ENCODE assay signal across 18 cellular contexts in the genomic region with DNA sequence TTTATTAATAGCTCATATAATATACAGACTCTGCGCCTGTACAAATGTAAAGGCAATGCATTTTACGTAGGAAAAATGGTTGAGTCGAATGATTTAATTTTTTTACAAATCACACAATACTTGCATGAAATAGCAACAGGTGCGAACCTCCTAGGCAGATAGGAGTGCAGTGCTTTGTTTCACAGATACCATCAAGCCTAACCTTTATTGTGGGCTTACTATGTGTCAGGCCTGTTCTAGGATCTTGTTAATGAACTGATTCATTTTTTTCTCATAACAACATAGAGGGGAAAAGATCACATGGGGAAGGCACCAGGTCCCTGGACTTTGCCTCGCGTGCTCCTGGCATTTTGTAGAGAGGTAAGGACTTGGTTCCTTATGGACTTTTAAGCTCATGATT.
"Had no signal": no experiment of that assay in that cellular context is flagged by ENCODE, and none has a peak within 500 bp of the region (broad histone marks: within the 10 kb centered on the region; RNA-seq: fewer than 3 reads in every experiment).

No MANE protein-coding gene starts in this region.

- H3K36me3 ChIP-seq: brain microvascular endothelial cell, left ventricle myocardium inferior, prostate gland, right atrium auricular region, stomach had no signal

- H3K27me3 Mint-ChIP-seq: activated CD8-positive, alpha-beta memory T cell treated with anti-CD3 and anti-CD28 coated beads, Interleukin-2, amount 10 ng/mL, durations not matched to agents 7 days and 5 days had no signal

- H3K4me1 ChIP-seq: left ventricle myocardium inferior, prostate gland, right atrium auricular region had no signal

- H3K9me3 Mint-ChIP-seq: immature natural killer cell had no signal

- H3K4me3 Mint-ChIP-seq: activated CD8-positive, alpha-beta memory T cell treated with anti-CD3 and anti-CD28 coated beads, Interleukin-2, amount 10 ng/mL, durations not matched to agents 7 days and 5 days; immature natural killer cell had no signal

- DNase-seq: activated CD8-positive, alpha-beta memory T cell treated with anti-CD3 and anti-CD28 coated beads, Interleukin-2, amount 10 ng/mL, durations not matched to agents 7 days and 5 days; activated gamma-delta T cell treated with Interleukin-2 at 50 U/mL for 16 hours; aorta; brain microvascular endothelial cell; central memory CD4-positive, alpha-beta T cell; dorsolateral prefrontal cortex; immature natural killer cell; kidney glomerular epithelial cell; left ventricle myocardium inferior; stimulated activated CD4-positive, alpha-beta T cell treated with anti-CD3 and anti-CD28 coated beads, Interleukin-12 subunit alpha, Interleukin-12 subunit beta, amount 100 ng/mL, for 4 hours; stimulated activated CD4-positive, alpha-beta T cell treated with anti-CD3 and anti-CD28 coated beads, Interleukin-1b, Interleukin-23, amount 100 ng/mL, for 48 hours; stimulated activated CD8-positive, alpha-beta memory T cell treated with anti-CD3 and anti-CD28 coated beads, Interleukin-4, amount 100 ng/mL, for 48 hours; stomach; SW 1271; trophoblast cell had no signal

- H3K9me3 ChIP-seq: left ventricle myocardium inferior, prostate gland, right atrium auricular region, stomach had no signal

- H3K27ac ChIP-seq: brain microvascular endothelial cell, left ventricle myocardium inferior, prostate gland, right atrium auricular region, stomach had no signal

- H3K4me3 ChIP-seq: dorsolateral prefrontal cortex, left ventricle myocardium inferior, prostate gland, right atrium auricular region, stomach had no signal

- FAIRE-seq: colon had no signal

- H3K27ac Mint-ChIP-seq: activated CD8-positive, alpha-beta memory T cell treated with anti-CD3 and anti-CD28 coated beads, Interleukin-2, amount 10 ng/mL, durations not matched to agents 7 days and 5 days; immature natural killer cell had no signal

- ATAC-seq: activated CD8-positive, alpha-beta memory T cell treated with anti-CD3 and anti-CD28 coated beads, Interleukin-2, amount 10 ng/mL, durations not matched to agents 7 days and 5 days had no signal

- H3K27me3 ChIP-seq: brain microvascular endothelial cell, dorsolateral prefrontal cortex, right atrium auricular region had no signal
